1 cellular context compared by ENCODE assay signal in genomic region chr14:75293920-75294648, GRCh38.
TF ChIP-seq lines count a peak whose summit lies in the region.

No MANE protein-coding gene starts in this region.

TF ChIP-seq in GM12878, 131 proteins besides CTCF, POLR2A, EP300 and RAD21 (continued from another document and continues in another):
- TF ChIP-seq BCLAF1 (IDR thresholded peaks at IDR 0.05) (no peak), KDM1A (IDR thresholded peaks at IDR 0.05; ENCODE audit: borderline replicate concordance) (no peak), SREBF1 (IDR thresholded peaks at IDR 0.05; ENCODE audit: low read length) (no peak), CREM (IDR thresholded peaks at IDR 0.05; ENCODE audit: low read depth) (peak; percentile 40; the same call in 1 of the 2 replicates), MEF2B (IDR thresholded peaks at IDR 0.05; ENCODE audit: partially characterized antibody, poor library complexity, severe bottlenecking) (no peak), HDGF (IDR thresholded peaks at IDR 0.05) (no peak), BCL3 (IDR thresholded peaks at IDR 0.05; ENCODE audit: borderline replicate concordance, insufficient read depth, low read depth, low read length, poor library complexity, severe bottlenecking) (no peak), ZBTB40 (IDR thresholded peaks at IDR 0.05; ENCODE audit: borderline replicate concordance) (no peak; the same call in 1 of the 2 replicates), SKIL (IDR thresholded peaks at IDR 0.05; ENCODE audit: low read depth, poor library complexity, severe bottlenecking) (no peak), EZH2 (IDR thresholded peaks at IDR 0.05; ENCODE audit: borderline replicate concordance, control insufficient read depth, low read depth, low read length) (no peak), RFX5 (IDR thresholded peaks at IDR 0.05; ENCODE audit: low read depth, low read length) (no peak), ZBED1 (IDR thresholded peaks at IDR 0.05; ENCODE audit: borderline replicate concordance) (no peak), SMAD1 (IDR thresholded peaks at IDR 0.05; ENCODE audit: low read depth, partially characterized antibody) (no peak), ETV6 (conservative IDR thresholded peaks at IDR 0.05 in 1 of 2, IDR thresholded peaks at IDR 0.05 in 1 of 2; ENCODE audit: borderline replicate concordance in 1 of 2, low read depth in 1 of 2) (no peak), REST (IDR thresholded peaks at IDR 0.05; ENCODE audit: low read depth, low read length) (no peak), RELB (IDR thresholded peaks at IDR 0.05; ENCODE audit: low read depth) (no peak), BHLHE40 (IDR thresholded peaks at IDR 0.05; ENCODE audit: borderline replicate concordance in 1 of 2, low read depth in 2 of 2, low read length in 1 of 2) (peak in 1 of 2 experiments; percentile 61; a peak in 2 of 4 replicates), YY1 (IDR thresholded peaks at IDR 0.05; ENCODE audit: low read depth, low read length) (0 out of 2 replicates have a peak, but pooled peaks have one; percentile 6), IRF4 (IDR thresholded peaks at IDR 0.05; ENCODE audit: low read depth, low read length) (no peak), SPI1 (IDR thresholded peaks at IDR 0.05; ENCODE audit: borderline replicate concordance, insufficient read depth, low read depth, low read length) (no peak), E2F4 (IDR thresholded peaks at IDR 0.05; ENCODE audit: low read depth, low read length) (no peak), FOXK2 (IDR thresholded peaks at IDR 0.05) (no peak), CBX5 (IDR thresholded peaks at IDR 0.05; ENCODE audit: low read depth) (no peak), NR2C1 (IDR thresholded peaks at IDR 0.05) (no peak), SUZ12 (IDR thresholded peaks at IDR 0.05; ENCODE audit: unreplicated experiment) (no peak), PRDM15 (CRISPR knock-in tag; IDR thresholded peaks at IDR 0.05) (no peak), RELA (IDR thresholded peaks at IDR 0.05; ENCODE audit: borderline replicate concordance, partially characterized antibody) (no peak), LARP7 (IDR thresholded peaks at IDR 0.05) (0 out of 2 replicates have a peak, but pooled peaks have one; percentile 35), USF2 (IDR thresholded peaks at IDR 0.05; ENCODE audit: borderline replicate concordance, low read depth, low read length) (no peak), BMI1 (IDR thresholded peaks at IDR 0.05; ENCODE audit: borderline replicate concordance) (peak; percentile 76), USF1 (IDR thresholded peaks at IDR 0.05; ENCODE audit: borderline replicate concordance, extremely low read length, insufficient read depth, low read depth, low read length) (no peak), FOS (IDR thresholded peaks at IDR 0.05; ENCODE audit: borderline replicate concordance, extremely low read depth, insufficient read length) (no peak), CBFB (IDR thresholded peaks at IDR 0.05; ENCODE audit: low read depth) (no peak)
